8 cellular contexts compared by ENCODE assay signal in the genomic region with DNA sequence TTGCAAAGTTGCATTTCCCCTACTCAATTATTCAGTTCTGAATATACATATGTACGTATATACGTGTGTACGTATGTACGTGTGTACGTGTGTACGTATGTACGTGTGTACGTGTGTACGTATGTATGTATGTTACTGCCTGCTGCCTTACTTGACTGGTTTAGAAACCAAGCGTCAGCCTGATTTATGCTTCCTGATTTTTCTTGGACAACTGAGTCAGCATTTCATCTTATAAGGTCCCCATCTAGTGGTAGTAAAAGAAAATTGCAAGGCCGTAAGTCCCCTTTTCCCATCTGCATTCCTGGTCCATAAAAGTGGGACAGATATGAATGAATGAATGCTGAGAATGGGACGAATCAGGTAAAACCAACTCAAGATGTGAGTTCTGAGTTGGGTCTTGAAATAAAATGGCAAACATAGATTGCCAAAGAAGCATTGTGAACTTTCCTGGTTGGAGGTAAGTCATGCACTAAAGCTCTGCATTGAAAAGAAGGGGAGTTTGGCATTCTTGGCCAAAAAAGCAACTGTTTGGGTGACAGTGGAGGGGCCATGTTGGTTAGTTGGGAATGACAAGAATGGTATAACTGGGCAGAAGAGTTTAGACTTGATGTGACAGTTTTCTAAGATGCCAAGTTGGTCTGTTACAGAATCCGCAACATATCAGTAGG.
DNase-seq lines count a peak whose midpoint lies in the region; ATAC-seq and TF ChIP-seq lines count a peak whose summit lies in the region.

No MANE protein-coding gene starts in this region.

- TF ChIP-seq EP300 in transverse colon (IDR thresholded peaks at IDR 0.05; ENCODE audit: low read depth): no peak

- no peak overlapping the region for H3K27ac ChIP-seq in transverse colon

- H3K4me3 Mint-ChIP-seq in WTC11 (no peak overlapping the region), T-cell (no peak overlapping the region)

- WGBS in transverse colon (ENCODE audit: low coverage in 1 of 2), 2 donors: 36 to 55% methylated on average over 13 of the region's 13 CpGs

- TF ChIP-seq CTCF in GM10266 (IDR thresholded peaks at IDR 0.05; ENCODE audit: control insufficient read depth, insufficient read depth, low read depth, missing control alignments) (peak; percentile 67), WTC11 (IDR thresholded peaks at IDR 0.05) (peak; percentile 69), transverse colon (IDR thresholded peaks at IDR 0.05) (peak; percentile 49 to 70 (median 68))

- H3K4me1 ChIP-seq in transverse colon: no peaks in the 10 kb centered on the region

- POLR2A ChIA-PET in WTC11 (lab: Charles Lee) (no interaction called here), T-cell (lab: Charles Lee) (no interaction called here)

- H3K4me3 ChIP-seq in transverse colon: no peak overlapping the region

- H3K27ac Mint-ChIP-seq in WTC11: no peak overlapping the region
- no peak overlapping the region for H3K27ac Mint-ChIP-seq in T-cell

- TF ChIP-seq POLR2A in transverse colon (IDR thresholded peaks at IDR 0.05): no peak

- H3K27me3 ChIP-seq in transverse colon: no peaks in the 10 kb centered on the region

- CTCF ChIA-PET in WTC11 (lab: Charles Lee): interaction anchor here (0.5 to 7.9 kb wide), 15 partner anchors 10 to 789 kb away, joined by 3 to 131 read pairs (median 10); partner anchors contain the start of gene CNIH3
- CTCF ChIA-PET in T-cell (lab: Charles Lee): interaction anchor here (1.3 to 3.5 kb wide), 2 partner anchors 339 to 340 kb away, joined by 3 to 16 read pairs; no protein-coding TSS in a partner anchor

- no peaks in the 10 kb centered on the region for H3K36me3 ChIP-seq in transverse colon

- intact Hi-C loops in transverse colon (cut with DNase I; ENCODE audit: low total_unique reads): loop anchor here (10.0 kb wide), 1 partner anchor 338 kb away; no protein-coding TSS in a partner anchor

- H3K9me3 Mint-ChIP-seq in WTC11 (peaks cover 20% of the 10 kb centered on the region), T-cell (no peaks in the 10 kb centered on the region)

- in situ Hi-C loops in transverse colon (cut with MboI; ENCODE audit: low pct_ligation_motif_present in 1 of 4, low pct_unique_long_range_greater_than_20kb in 1 of 4, low sequenced_read_pairs in 3 of 4): loop anchor here (5.0 to 25.0 kb wide), 3 partner anchors 216 to 338 kb away; no protein-coding TSS in a partner anchor

- H3K9me3 ChIP-seq in transverse colon: no peaks in the 10 kb centered on the region

- H3K27me3 Mint-ChIP-seq in WTC11 (ENCODE audit: low read depth): no peaks in the 10 kb centered on the region; the same call in 1 of the 2 replicates
- H3K27me3 Mint-ChIP-seq in T-cell: peaks cover 3 to 4% of the 10 kb centered on the region in 2 donors

- DNase-seq in GM10266 (ENCODE audit: extremely low spot score) (peak; percentile 19), NCI-H1105 treated with DMSO at 0.1 percent for 48 hours (lab: John Stamatoyannopoulos, UW) (peak; percentile 37), WTC11 (ENCODE audit: low spot score) (no peak), iPS-NIHi11 (ENCODE audit: low spot score) (peak; percentile 62), transverse colon (no peak), T-cell (no peak)

- peaks cover 8% of the 10 kb centered on the region for H3K36me3 Mint-ChIP-seq in WTC11
- H3K36me3 Mint-ChIP-seq in T-cell: no peaks in the 10 kb centered on the region

- ATAC-seq in WTC11: no peak
- ATAC-seq in GM18868 (IDR thresholded peaks at IDR 0.05; ENCODE audit: unreplicated experiment): no peak
- ATAC-seq in T-cell (replicated peaks in 1 of 4): no peak
- ATAC-seq in HG02571 (IDR thresholded peaks at IDR 0.05; ENCODE audit: unreplicated experiment): no peak

- H3K4me1 Mint-ChIP-seq in WTC11 (peaks cover 20% of the 10 kb centered on the region), T-cell (no peaks in the 10 kb centered on the region)

TF ChIP-seq in WTC11, 78 proteins besides CTCF, POLR2A, EP300 and RAD21 (continues in another document):
- no peak for TF ChIP-seq NFYB (CRISPR knock-in tag; conservative IDR thresholded peaks at IDR 0.05; ENCODE audit: low read depth)
- TF ChIP-seq SMAD4 (CRISPR knock-in tag; IDR thresholded peaks at IDR 0.05): no peak
- TF ChIP-seq FOXP1 (CRISPR knock-in tag; IDR thresholded peaks at IDR 0.05; ENCODE audit: borderline replicate concordance): no peak
- TF ChIP-seq ARID4B (CRISPR knock-in tag; IDR thresholded peaks at IDR 0.05; ENCODE audit: borderline replicate concordance): no peak
- TF ChIP-seq EMX1 (CRISPR knock-in tag; IDR thresholded peaks at IDR 0.05): no peak
- no peak for TF ChIP-seq ELF4 (CRISPR knock-in tag; IDR thresholded peaks at IDR 0.05; ENCODE audit: low read depth)
- no peak for TF ChIP-seq MAX (CRISPR knock-in tag; IDR thresholded peaks at IDR 0.05)
- TF ChIP-seq, protein P1, sequence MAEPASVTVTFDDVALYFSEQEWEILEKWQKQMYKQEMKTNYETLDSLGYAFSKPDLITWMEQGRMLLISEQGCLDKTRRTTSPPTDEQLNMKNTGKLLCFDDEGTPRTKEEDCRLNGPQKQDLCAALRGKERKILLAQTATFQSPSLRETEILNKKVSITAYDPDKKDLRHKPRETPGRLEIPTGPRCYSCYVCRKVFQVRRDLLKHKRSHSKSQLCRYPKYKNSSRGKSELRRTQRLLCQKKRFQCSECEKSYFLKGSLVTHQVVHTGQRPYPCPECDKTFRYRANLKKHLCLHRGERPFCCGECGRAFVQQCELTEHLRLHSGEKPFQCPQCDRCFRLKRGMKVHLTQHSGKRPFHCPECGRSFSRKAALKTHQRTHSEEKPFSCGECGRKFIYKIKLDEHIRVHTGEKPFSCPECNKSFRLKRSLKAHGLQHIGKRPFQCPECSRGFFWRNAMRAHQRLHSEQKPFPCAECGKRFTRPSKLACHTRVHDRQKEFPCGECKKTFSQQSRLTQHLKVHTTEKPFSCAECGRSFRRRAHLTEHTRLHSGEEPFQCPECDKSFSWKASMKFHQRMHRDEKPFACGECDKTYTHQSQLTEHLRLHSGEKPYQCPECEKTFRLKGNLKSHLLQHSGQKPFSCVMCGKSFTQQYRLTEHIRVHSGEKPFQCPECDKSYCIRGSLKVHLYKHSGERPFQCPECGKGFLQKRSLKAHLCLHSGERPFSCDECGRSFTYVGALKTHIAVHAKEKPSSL (CRISPR knock-in tag; conservative IDR thresholded peaks at IDR 0.05): no peak
- TF ChIP-seq, protein P2, sequence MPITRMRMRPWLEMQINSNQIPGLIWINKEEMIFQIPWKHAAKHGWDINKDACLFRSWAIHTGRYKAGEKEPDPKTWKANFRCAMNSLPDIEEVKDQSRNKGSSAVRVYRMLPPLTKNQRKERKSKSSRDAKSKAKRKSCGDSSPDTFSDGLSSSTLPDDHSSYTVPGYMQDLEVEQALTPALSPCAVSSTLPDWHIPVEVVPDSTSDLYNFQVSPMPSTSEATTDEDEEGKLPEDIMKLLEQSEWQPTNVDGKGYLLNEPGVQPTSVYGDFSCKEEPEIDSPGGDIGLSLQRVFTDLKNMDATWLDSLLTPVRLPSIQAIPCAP (CRISPR knock-in tag; IDR thresholded peaks at IDR 0.05): no peak
- TF ChIP-seq, protein P3, sequence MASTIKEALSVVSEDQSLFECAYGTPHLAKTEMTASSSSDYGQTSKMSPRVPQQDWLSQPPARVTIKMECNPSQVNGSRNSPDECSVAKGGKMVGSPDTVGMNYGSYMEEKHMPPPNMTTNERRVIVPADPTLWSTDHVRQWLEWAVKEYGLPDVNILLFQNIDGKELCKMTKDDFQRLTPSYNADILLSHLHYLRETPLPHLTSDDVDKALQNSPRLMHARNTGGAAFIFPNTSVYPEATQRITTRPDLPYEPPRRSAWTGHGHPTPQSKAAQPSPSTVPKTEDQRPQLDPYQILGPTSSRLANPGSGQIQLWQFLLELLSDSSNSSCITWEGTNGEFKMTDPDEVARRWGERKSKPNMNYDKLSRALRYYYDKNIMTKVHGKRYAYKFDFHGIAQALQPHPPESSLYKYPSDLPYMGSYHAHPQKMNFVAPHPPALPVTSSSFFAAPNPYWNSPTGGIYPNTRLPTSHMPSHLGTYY (CRISPR knock-in tag; IDR thresholded peaks at IDR 0.05): no peak

Comparison
In these comparisons a context has a peak if more than half of its experiments do, and no peak if none do; other contexts are left out.
1. DNase-seq: peak in GM10266 (single experiment), NCI-H1105 treated with DMSO at 0.1 percent for 48 hours (single experiment) and iPS-NIHi11 (single experiment); none in WTC11 (single experiment), transverse colon (single experiment) and T-cell (0 of 34).
2. Peak in every context shown above with its lines, with median percentiles within 50 percentile points of each other: CTCF ChIP-seq.